In genomic region chr11:116890193-116890592, GRCh38 we compare ENCODE assay signal across 12 cellular contexts. TPM values are rescaled to one million over a fixed set of nuclear protein-coding genes. Genes with fewer than 3 reads are reported as not detected.
DNase-seq lines count a peak whose midpoint lies in the region; ATAC-seq and TF ChIP-seq lines count a peak whose summit lies in the region.
"Had no signal": no experiment of that assay in that cellular context is flagged by ENCODE, and none has a peak within 500 bp of the region (broad histone marks: within the 10 kb centered on the region; RNA-seq: fewer than 3 reads in every experiment).

No MANE protein-coding gene starts in this region.

- peak overlapping the region; percentile 63 to 89 (median 86) for H3K27ac Mint-ChIP-seq in CD4-positive, alpha-beta memory T cell
- no peak overlapping the region for H3K27ac Mint-ChIP-seq in activated naive CD8-positive, alpha-beta T cell treated with anti-CD3 and anti-CD28 coated beads, Interleukin-2, amount 50 U/mL, for 24 hours

- intact Hi-C loops in CD4-positive, alpha-beta memory T cell (cut with micrococcal nuclease) = no loop called here

- no peaks in the 10 kb centered on the region for H3K9me3 Mint-ChIP-seq in CD4-positive, alpha-beta memory T cell
- H3K9me3 Mint-ChIP-seq in activated naive CD8-positive, alpha-beta T cell treated with anti-CD3 and anti-CD28 coated beads, Interleukin-2, amount 50 U/mL, for 24 hours = no peaks in the 10 kb centered on the region

- H3K27me3 ChIP-seq in CD4-positive, alpha-beta memory T cell (ENCODE audit: insufficient read depth, low read length) = no peaks in the 10 kb centered on the region
- no peaks in the 10 kb centered on the region for H3K27me3 ChIP-seq in gastroesophageal sphincter
- H3K27me3 ChIP-seq: MG63 had no signal

- peaks cover 21 to 44% (median 36%) of the 10 kb centered on the region in 4 donors for H3K4me1 Mint-ChIP-seq in CD4-positive, alpha-beta memory T cell
- peaks cover 13% of the 10 kb centered on the region for H3K4me1 Mint-ChIP-seq in activated naive CD8-positive, alpha-beta T cell treated with anti-CD3 and anti-CD28 coated beads, Interleukin-2, amount 50 U/mL, for 24 hours

- ATAC-seq in GM19043 (IDR thresholded peaks at IDR 0.05; ENCODE audit: low read depth, unreplicated experiment) = peak; percentile 81
- peak; percentile 61 for ATAC-seq in HG03095 (IDR thresholded peaks at IDR 0.05; ENCODE audit: unreplicated experiment)
- peak; percentile 59 for ATAC-seq in activated naive CD8-positive, alpha-beta T cell treated with anti-CD3 and anti-CD28 coated beads, Interleukin-2, amount 50 U/mL, for 24 hours
- ATAC-seq in gastroesophageal sphincter = no peak
- ATAC-seq in HG03469 (IDR thresholded peaks at IDR 0.05; ENCODE audit: unreplicated experiment) = no peak
- ATAC-seq: HCT116 had no signal

- DNase-seq in CD4-positive, alpha-beta memory T cell = peak in 3 of 5 donors; percentile 14 to 25 (median 17)
- DNase-seq in activated naive CD8-positive, alpha-beta T cell treated with anti-CD3 and anti-CD28 coated beads, Interleukin-2, amount 50 U/mL, for 24 hours = no peak
- DNase-seq in mucosa of gallbladder (ENCODE audit: low spot score) (no peak), AG08395 (ENCODE audit: low spot score) (no peak)
- DNase-seq: MG63; stimulated activated CD4-positive, alpha-beta T cell treated with anti-CD3 and anti-CD28 coated beads, Interleukin-4, amount 100 ng/mL, for 1 hour had no signal

- no peak overlapping the region for H3K4me3 ChIP-seq in CD4-positive, alpha-beta memory T cell (ENCODE audit: low read length in 2 of 2)
- no peak overlapping the region for H3K4me3 ChIP-seq in gastroesophageal sphincter
- H3K4me3 ChIP-seq: MG63 had no signal

- H3K9me3 ChIP-seq in CD4-positive, alpha-beta memory T cell (ENCODE audit: control insufficient read depth in 1 of 2, low read length in 2 of 2) = no peaks in the 10 kb centered on the region
- H3K9me3 ChIP-seq in gastroesophageal sphincter = no peaks in the 10 kb centered on the region
- H3K9me3 ChIP-seq: MG63 had no signal

- H3K27me3 Mint-ChIP-seq in CD4-positive, alpha-beta memory T cell = no peaks in the 10 kb centered on the region
- no peaks in the 10 kb centered on the region for H3K27me3 Mint-ChIP-seq in activated naive CD8-positive, alpha-beta T cell treated with anti-CD3 and anti-CD28 coated beads, Interleukin-2, amount 50 U/mL, for 24 hours

- H3K36me3 Mint-ChIP-seq in CD4-positive, alpha-beta memory T cell = peaks cover 34 to 47% of the 10 kb centered on the region in 2 donors
- H3K36me3 Mint-ChIP-seq in activated naive CD8-positive, alpha-beta T cell treated with anti-CD3 and anti-CD28 coated beads, Interleukin-2, amount 50 U/mL, for 24 hours (ENCODE audit: low read depth) = peaks cover 23% of the 10 kb centered on the region

- H3K4me1 ChIP-seq in CD4-positive, alpha-beta memory T cell (ENCODE audit: insufficient read depth, low read length) = peaks cover 24% of the 10 kb centered on the region
- H3K4me1 ChIP-seq in gastroesophageal sphincter = peaks cover 9 to 46% (median 11%) of the 10 kb centered on the region in 3 donors

- CTCF ChIA-PET in CD4-positive, alpha-beta memory T cell (lab: Charles Lee; ENCODE audit: partially characterized antibody) = interaction anchor here (1.1 to 4.1 kb wide), 8 partner anchors 10 to 216 kb away, joined by 3 to 26 read pairs (median 6); no protein-coding TSS in a partner anchor

- peaks cover 21% of the 10 kb centered on the region for H3K36me3 ChIP-seq in CD4-positive, alpha-beta memory T cell (ENCODE audit: insufficient read depth, low read length)
- H3K36me3 ChIP-seq in gastroesophageal sphincter = peaks cover 0 to 35% of the 10 kb centered on the region in 2 donors

- no peak for TF ChIP-seq CTCF in gastroesophageal sphincter (IDR thresholded peaks at IDR 0.05)

- H3K27ac ChIP-seq in CD4-positive, alpha-beta memory T cell (ENCODE audit: low read depth, low read length) = no peak overlapping the region
- H3K27ac ChIP-seq in gastroesophageal sphincter = peak overlapping the region in 1 of 4 donors; percentile 2

- TF ChIP-seq POLR2A in gastroesophageal sphincter (IDR thresholded peaks at IDR 0.05) = no peak

- H3K4me3 Mint-ChIP-seq in CD4-positive, alpha-beta memory T cell = peak overlapping the region in 6 of 8 donors; percentile 14 to 62 (median 34)
- no peak overlapping the region for H3K4me3 Mint-ChIP-seq in activated naive CD8-positive, alpha-beta T cell treated with anti-CD3 and anti-CD28 coated beads, Interleukin-2, amount 50 U/mL, for 24 hours

- WGBS in gastroesophageal sphincter (ENCODE audit: low coverage in 1 of 2), 2 donors = 71 to 81% methylated on average over 2 of the region's 2 CpGs

- POLR2A ChIA-PET in CD4-positive, alpha-beta memory T cell (lab: Charles Lee; ENCODE audit: partially characterized antibody) = interaction anchor here (1.2 to 1.8 kb wide), 3 partner anchors 11 to 209 kb away, joined by 4 to 6 read pairs (median 5); partner anchors contain the start of gene SIK3

- no peak for TF ChIP-seq EP300 in gastroesophageal sphincter (IDR thresholded peaks at IDR 0.05)

RNA-seq across cellular contexts. Expression of gene APOA1, which starts 52.8 kb away (rescaled TPM):
- total RNA-seq in CD4-positive, alpha-beta memory T cell = under 1 TPM in 1 of 2 experiments, not detected in 1; 0.75 TPM
- under 1 TPM in 1 of 2 donors, not detected in 1; 0.50 TPM for polyA plus RNA-seq in CD4-positive, alpha-beta memory T cell
- total RNA-seq in gastroesophageal sphincter (1 to 10 TPM in 1 of 4 donors, not detected in 3; 1.3 TPM), mucosa of gallbladder (23.3 TPM)
- total RNA-seq: fibroblast of lung had no signal

Comparison
In these comparisons a context has a peak if more than half of its experiments do, and no peak if none do; other contexts are left out.
1. DNase-seq: peak in CD4-positive, alpha-beta memory T cell (3 of 5); none in activated naive CD8-positive, alpha-beta T cell treated with anti-CD3 and anti-CD28 coated beads, Interleukin-2, amount 50 U/mL, for 24 hours (single experiment), mucosa of gallbladder (single experiment) and AG08395 (single experiment).
2. ATAC-seq: peak in GM19043 (single experiment), HG03095 (single experiment) and activated naive CD8-positive, alpha-beta T cell treated with anti-CD3 and anti-CD28 coated beads, Interleukin-2, amount 50 U/mL, for 24 hours (single experiment); none in gastroesophageal sphincter (single experiment) and HG03469 (single experiment).
3. RNA of gene APOA1, which starts 52.8 kb away (total RNA-seq): 23.3 TPM in mucosa of gallbladder (single experiment); 0.75 TPM in CD4-positive, alpha-beta memory T cell and 1.3 TPM in gastroesophageal sphincter; every median in the first group is over 10 times any median in the second.